ENCODE assay signal across 13 cellular contexts in genomic region chr19:35206855-35207254, GRCh38. TPM values are rescaled to one million over a fixed set of nuclear protein-coding genes. Genes with fewer than 3 reads are reported as not detected.
DNase-seq lines count a peak whose midpoint lies in the region; ATAC-seq, FAIRE-seq and TF ChIP-seq lines count a peak whose summit lies in the region.
"Had no signal": no experiment of that assay in that cellular context is flagged by ENCODE, and none has a peak within 500 bp of the region (broad histone marks: within the 10 kb centered on the region; RNA-seq: fewer than 3 reads in every experiment).

No MANE protein-coding gene starts in this region.

- peak overlapping the region; percentile 57 to 70 (median 61) for H3K27ac ChIP-seq in transverse colon
- H3K27ac ChIP-seq: gastrocnemius medialis had no signal

- TF ChIP-seq POLR2A in transverse colon (IDR thresholded peaks at IDR 0.05): no peak

- H3K27me3 Mint-ChIP-seq in activated B cell treated with CpG ODN at 0.5 μM for 24 hours: no peaks in the 10 kb centered on the region
- peaks cover 10 to 12% (median 11%) of the 10 kb centered on the region in 3 donors for H3K27me3 Mint-ChIP-seq in immature natural killer cell (ENCODE audit: low read depth in 3 of 3)

- peaks cover 0 to 34% (median 0%) of the 10 kb centered on the region in 4 donors for H3K4me1 ChIP-seq in transverse colon
- H3K4me1 ChIP-seq: gastrocnemius medialis had no signal

- POLR2A ChIA-PET in activated B cell treated with CpG ODN at 0.5 μM for 24 hours (lab: Charles Lee): interaction anchor here (0.6 to 3.3 kb wide), 19 partner anchors 9 to 533 kb away, joined by 3 to 36 read pairs (median 5); partner anchors contain the start of genes FFAR1, FXYD5 and FXYD7

- H3K9me3 Mint-ChIP-seq in activated B cell treated with CpG ODN at 0.5 μM for 24 hours (peaks cover 3% of the 10 kb centered on the region), immature natural killer cell (peaks cover 0 to 4% (median 0%) of the 10 kb centered on the region in 6 donors)

- DNase-seq in activated CD8-positive, alpha-beta memory T cell treated with anti-CD3 and anti-CD28 coated beads, Interleukin-2, amount 50 U/mL, for 48 hours: peak; percentile 54
- no peak for DNase-seq in activated CD8-positive, alpha-beta memory T cell treated with anti-CD3 and anti-CD28 coated beads, Interleukin-2, amount 50 U/mL, for 4 hours
- DNase-seq in activated B cell treated with CpG ODN at 0.5 μM for 24 hours: no peak
- no peak for DNase-seq in immature natural killer cell
- DNase-seq in transverse colon: no peak
- no peak for DNase-seq in DMS79 (lab: John Stamatoyannopoulos, UW)
- DNase-seq in D721Med (ENCODE audit: insufficient read length, low spot score): no peak
- DNase-seq in NOMO-1 treated with dmso at 0.1 percent for 144 hours (lab: John Stamatoyannopoulos, UW; ENCODE audit: unreplicated experiment): no peak
- DNase-seq: gastrocnemius medialis, mesenchymal stem cell, occipital lobe had no signal

- H3K36me3 Mint-ChIP-seq in activated B cell treated with CpG ODN at 0.5 μM for 24 hours (ENCODE audit: low read depth) (no peaks in the 10 kb centered on the region), immature natural killer cell (no peaks in the 10 kb centered on the region)

- no peaks in the 10 kb centered on the region for H3K9me3 ChIP-seq in transverse colon
- H3K9me3 ChIP-seq: gastrocnemius medialis had no signal

- H3K4me3 Mint-ChIP-seq in activated B cell treated with CpG ODN at 0.5 μM for 24 hours: peak overlapping the region; percentile 68
- peak overlapping the region in 3 of 5 donors; percentile 22 to 53 (median 47) for H3K4me3 Mint-ChIP-seq in immature natural killer cell

- H3K36me3 ChIP-seq in transverse colon: no peaks in the 10 kb centered on the region
- H3K36me3 ChIP-seq: gastrocnemius medialis had no signal

- H3K4me1 Mint-ChIP-seq in activated B cell treated with CpG ODN at 0.5 μM for 24 hours (peaks cover 91% of the 10 kb centered on the region), immature natural killer cell (peaks cover 78 to 88% of the 10 kb centered on the region in 2 donors)

- TF ChIP-seq CTCF in activated B cell treated with CpG ODN at 0.5 μM for 24 hours (IDR thresholded peaks at IDR 0.05) (no peak), transverse colon (IDR thresholded peaks at IDR 0.05) (no peak), D721Med (IDR thresholded peaks at IDR 0.05; ENCODE audit: insufficient read depth, missing control alignments) (no peak)

- in situ Hi-C loops in transverse colon (cut with MboI; ENCODE audit: low pct_ligation_motif_present in 1 of 4, low pct_unique_long_range_greater_than_20kb in 1 of 4, low sequenced_read_pairs in 3 of 4): no loop called here

- H3K27me3 ChIP-seq in transverse colon: no peaks in the 10 kb centered on the region
- H3K27me3 ChIP-seq: gastrocnemius medialis had no signal

- no peak for TF ChIP-seq EP300 in transverse colon (IDR thresholded peaks at IDR 0.05; ENCODE audit: low read depth)

- WGBS in transverse colon (ENCODE audit: low coverage in 1 of 2), 2 donors: 79% methylated on average over 1 of the region's 1 CpG; no CpG with 5 or more reads in 1 of the 2 donors

- no peak for ATAC-seq in activated B cell treated with CpG ODN at 0.5 μM for 24 hours (ENCODE audit: low read depth)
- ATAC-seq: gastrocnemius medialis, SK-N-SH treated with all-trans-retinoic acid at 6 μM for 48 hours had no signal

- no peak overlapping the region for H3K4me3 ChIP-seq in transverse colon
- H3K4me3 ChIP-seq: gastrocnemius medialis had no signal

- CTCF ChIA-PET in activated B cell treated with CpG ODN at 0.5 μM for 24 hours (lab: Charles Lee): interaction anchor here (1.0 to 1.8 kb wide), 6 partner anchors 8 to 65 kb away, joined by 3 to 6 read pairs (median 4); partner anchors contain the start of genes FXYD5 and FXYD7

- FAIRE-seq in D721Med (lab: Jason Lieb, UNC): no peak

- H3K27ac Mint-ChIP-seq in activated B cell treated with CpG ODN at 0.5 μM for 24 hours (peak overlapping the region; percentile 98), immature natural killer cell (peak overlapping the region; percentile 63 to 93 (median 92))

- intact Hi-C loops in activated B cell treated with CpG ODN at 0.5 μM for 24 hours (cut with micrococcal nuclease) (loop anchor here (1.0 to 5.0 kb wide), 2 partner anchors 7 to 35 kb away; no protein-coding TSS in a partner anchor), transverse colon (cut with DNase I; ENCODE audit: low total_unique reads) (no loop called here)

RNA-seq across cellular contexts. Expression of gene FAM187B, which starts 21.7 kb away (rescaled TPM):
- total RNA-seq in activated B cell treated with CpG ODN at 0.5 μM for 24 hours (not detected in 2 replicates), transverse colon (not detected)
- not detected for polyA plus RNA-seq in immature natural killer cell
- total RNA-seq: cardiac septum, gastrocnemius medialis, occipital lobe had no signal

RNA-seq across cellular contexts. Expression of gene LSR, which starts 41.9 kb away (rescaled TPM):
- total RNA-seq in activated B cell treated with CpG ODN at 0.5 μM for 24 hours: 16.4 and 18.0 TPM in 2 replicates
- 10 to 100 TPM in 2 of 3 donors, 1 to 10 TPM in 1; 5.3 to 14.2 (median 11.8) TPM for polyA plus RNA-seq in immature natural killer cell
- total RNA-seq in transverse colon: 100 to 1,000 TPM; 124 to 484 (median 330) TPM

RNA-seq across cellular contexts. Expression of gene FXYD5, which starts 52.3 kb away (rescaled TPM):
- total RNA-seq in activated B cell treated with CpG ODN at 0.5 μM for 24 hours: 103 and 125 TPM in 2 replicates
- polyA plus RNA-seq in immature natural killer cell: 100 to 1,000 TPM; 262 to 427 (median 346) TPM
- total RNA-seq in transverse colon: 10 to 100 TPM in 2 of 4 donors, 1 to 10 TPM in 2; 2.0 to 57.2 (median 15.1) TPM
- total RNA-seq: occipital lobe had no signal
